8 cellular contexts compared by ENCODE assay signal in genomic region chr1:153978274-153978909, GRCh38. TPM values are rescaled to one million over a fixed set of nuclear protein-coding genes. Genes with fewer than 3 reads are reported as not detected.
DNase-seq lines count a peak whose midpoint lies in the region; ATAC-seq, FAIRE-seq and TF ChIP-seq lines count a peak whose summit lies in the region.

No MANE protein-coding gene starts in this region.

- no peak for TF ChIP-seq EP300 in K562 (IDR thresholded peaks at IDR 0.05; ENCODE audit: low read length)

- POLR2A ChIA-PET in K562 (lab: Yijun Ruan, JAX) = interaction anchor here (0.6 to 7.1 kb wide), 19 partner anchors 8 to 306 kb away, joined by 3 to 104 read pairs (median 5); partner anchors contain the start of genes CREB3L4, CRTC2, DENND4B and RAB13

- no peak for DNase-seq in right atrium auricular region (ENCODE audit: low spot score)
- DNase-seq in left cardiac atrium = no peak
- peak in 1 of 4 experiments; percentile 63 for DNase-seq in K562 (ENCODE audit: extremely low read depth in 1 of 4, low spot score in 3 of 4)
- DNase-seq in vagina (ENCODE audit: extremely low spot score in 2 of 2) = no peak
- DNase-seq in amygdala (lab: John Stamatoyannopoulos, UW) = no peak
- no peak for DNase-seq in mucosa of gallbladder (ENCODE audit: low spot score)

- no peak for TF ChIP-seq RAD21 in K562 (CRISPR knock-in tag; conservative IDR thresholded peaks at IDR 0.05 in 1 of 2, IDR thresholded peaks at IDR 0.05 in 1 of 2)

- H3K79me2 ChIP-seq in K562 (ENCODE audit: control insufficient read depth, insufficient read depth, low read length) = peaks cover 42% of the 10 kb centered on the region

- H3K27me3 ChIP-seq in right atrium auricular region = no peaks in the 10 kb centered on the region
- no peaks in the 10 kb centered on the region for H3K27me3 ChIP-seq in K562 (ENCODE audit: control insufficient read depth in 2 of 2, insufficient read depth in 2 of 2, low read length in 2 of 2)
- no peaks in the 10 kb centered on the region for H3K27me3 ChIP-seq in vagina

- TF ChIP-seq POLR2A in K562 (conservative IDR thresholded peaks at IDR 0.05) (no peak), vagina (IDR thresholded peaks at IDR 0.05) (no peak)

- no peaks in the 10 kb centered on the region for H4K20me1 ChIP-seq in K562 (replicated peaks; ENCODE audit: control insufficient read depth, insufficient read depth, low read length)

- 1% methylated on average over 9 of the region's 9 CpGs for WGBS in K562 (ENCODE audit: insufficient coverage, low coverage, missing lambda C conversion rate)
- 85 to 92% methylated on average over 8 of the region's 9 CpGs for WGBS in mesodermal cell (ENCODE audit: insufficient coverage in 2 of 2), 2 experiments

- no peaks in the 10 kb centered on the region for H3K9me1 ChIP-seq in K562 (ENCODE audit: control insufficient read depth, insufficient read depth, low read length)

- CTCF ChIA-PET in K562 (lab: Yijun Ruan, JAX; ENCODE audit: low intra/inter-chr PET ratio) = no interaction called here

- H3K4me2 ChIP-seq in K562 (ENCODE audit: insufficient read depth, low read length) = peak overlapping the region; percentile 99

- H3K36me3 ChIP-seq in right atrium auricular region (peaks cover 27% of the 10 kb centered on the region), K562 (ENCODE audit: control insufficient read depth, insufficient read depth, low read length) (peaks cover 45% of the 10 kb centered on the region), mesodermal cell (ENCODE audit: control insufficient read depth, insufficient read depth, low read length) (peaks cover 74% of the 10 kb centered on the region), vagina (peaks cover 0 to 60% of the 10 kb centered on the region in 2 donors)

- TF ChIP-seq CTCF in right atrium auricular region (IDR thresholded peaks at IDR 0.05) (no peak), K562 (IDR thresholded peaks at IDR 0.05 in 2 of 3, conservative IDR thresholded peaks at IDR 0.05 in 1 of 3; ENCODE audit: insufficient read depth in 2 of 3, low read depth in 1 of 3, low read length in 3 of 3) (no peak), vagina (IDR thresholded peaks at IDR 0.05) (no peak)

- BruUV-seq in K562 (replicated peaks; lab: Mats Ljungman, UMichigan) = no TSS peak

- H3K4me1 ChIP-seq in right atrium auricular region (peaks cover 0 to 23% of the 10 kb centered on the region in 2 donors), K562 (replicated peaks in 1 of 2; ENCODE audit: control insufficient read depth in 2 of 2, insufficient read depth in 2 of 2, low read length in 2 of 2) (peaks cover 13 to 19% of the 10 kb centered on the region in 2 experiments; a peak in 4 of 5 replicates), mesodermal cell (ENCODE audit: control insufficient read depth, insufficient read depth, low read length, poor library complexity, severe bottlenecking) (peaks cover 6% of the 10 kb centered on the region), vagina (peaks cover 19% of the 10 kb centered on the region)

- no peaks in the 10 kb centered on the region for H3K9me3 ChIP-seq in right atrium auricular region
- no peaks in the 10 kb centered on the region for H3K9me3 ChIP-seq in K562 (replicated peaks; ENCODE audit: control insufficient read depth, insufficient read depth, low read depth, low read length)
- H3K9me3 ChIP-seq in mesodermal cell (ENCODE audit: control insufficient read depth, low read length) = no peaks in the 10 kb centered on the region
- H3K9me3 ChIP-seq in vagina = no peaks in the 10 kb centered on the region

- H3K4me3 ChIP-seq in right atrium auricular region (peak overlapping the region; percentile 93 to 98), K562 (peak overlapping the region; percentile 84), mesodermal cell (ENCODE audit: extremely low read depth, insufficient read depth, low read length, poor library complexity, severe bottlenecking) (peak overlapping the region; percentile 86), vagina (peak overlapping the region; percentile 81 to 93)

- FAIRE-seq in K562 (lab: Jason Lieb, UNC) = peak; percentile 81

- ATAC-seq in left cardiac atrium (no peak), K562 (peak; percentile 38), HG03442 (IDR thresholded peaks at IDR 0.05; ENCODE audit: unreplicated experiment) (no peak)

- H3K9ac ChIP-seq in K562 (ENCODE audit: insufficient read depth in 1 of 2, low read depth in 2 of 2, low read length in 2 of 2) = peak overlapping the region; percentile 69 to 98

- peak overlapping the region; percentile 89 for H2AFZ ChIP-seq in K562 (ENCODE audit: low read depth, low read length)

- H3K27ac ChIP-seq in right atrium auricular region (peak overlapping the region; percentile 94 to 96), K562 (ENCODE audit: extremely low read depth, low read depth, low read length) (peak overlapping the region; percentile 91), mesodermal cell (ENCODE audit: low read depth, low read length, severe bottlenecking) (peak overlapping the region; percentile 45), vagina (peak overlapping the region; percentile 92)

- in situ Hi-C loops in K562 (cut with MboI) = no loop called here

- intact Hi-C loops in left cardiac atrium (cut with DNase I) = loop anchor here in 1 of 2 donors (5.0 kb wide), 1 partner anchor 161 kb away; no protein-coding TSS in a partner anchor
- intact Hi-C loops in K562 (cut with micrococcal nuclease) = loop anchor here (2.0 kb wide), 1 partner anchor 56 kb away; the partner anchor contains the start of gene GATAD2B
- intact Hi-C loops in vagina (cut with DNase I) = no loop called here

RNA-seq across cellular contexts. Expression of gene JTB, which starts 0.9 kb away (rescaled TPM):
- total RNA-seq in right atrium auricular region (100 to 1,000 TPM; 168 to 248 TPM), left cardiac atrium (100 to 1,000 TPM in 1 of 2 donors, 10 to 100 TPM in 1; 89.6 to 102 TPM), K562 (2014; rRNA removed) (284 and 308 TPM in 2 replicates), K562 (2014; rRNA removed; fragmentation: Illumina TruSeq; extraction: Trizol) (151 and 152 TPM in 2 replicates), K562 (2015; rRNA removed; fragmentation: Illumina TruSeq; extraction: Trizol) (125 and 131 TPM in 2 replicates), K562 (2021) (210 and 231 TPM in 2 replicates), vagina (194 TPM), mucosa of gallbladder (144 TPM)
- 85.7 and 116 TPM in 2 replicates for total RNA-seq in K562 (2011; cell fraction: chromatin; rRNA removed; ENCODE audit: low replicate concordance)
- total RNA-seq in K562 (2011; cell fraction: nucleolus; rRNA removed) = 157 and 164 TPM in 2 replicates
- 138 and 163 TPM in 2 replicates for total RNA-seq in K562 (2011; cell fraction: nucleoplasm; rRNA removed)
- polyA plus RNA-seq in K562 (2011; rRNA removed) (214 and 229 TPM in 2 replicates), K562 (2014; fragmentation: Illumina TruSeq; extraction: Trizol) (108 and 134 TPM in 2 replicates), K562 (2014; fragmentation: Nextera tagmentation; extraction: Ambion mirVana) (10 to 100 TPM; 24.7 to 36.7 TPM), K562 (2014; rRNA removed) (263 and 286 TPM in 2 replicates)
- polyA plus RNA-seq in K562 (2011; cell fraction: cytosol; rRNA removed) = 262 and 324 TPM in 2 replicates
- 188 and 255 TPM in 2 replicates for polyA plus RNA-seq in K562 (2011; cell fraction: nucleus; rRNA removed)
- 144 and 178 TPM in 2 replicates for polyA plus RNA-seq in K562 (2012)
- polyA minus RNA-seq in K562 (2011; rRNA and poly(A)+ RNA removed) = 63.0 and 69.5 TPM in 2 replicates
- 53.1 and 69.1 TPM in 2 replicates for polyA minus RNA-seq in K562 (2011; cell fraction: cytosol; rRNA and poly(A)+ RNA removed)
- polyA minus RNA-seq in K562 (2011; cell fraction: nucleus; rRNA and poly(A)+ RNA removed) = 32.9 and 38.3 TPM in 2 replicates
- 87.8 TPM for polyA plus RNA-seq in mesodermal cell (2013, experiment 1 of 2)
- polyA plus RNA-seq in mesodermal cell (2013, experiment 2 of 2) = 71.9 TPM

RNA-seq across cellular contexts. Expression of gene RAB13, which starts 7.7 kb away (rescaled TPM):
- total RNA-seq in right atrium auricular region (10 to 100 TPM; 25.7 to 34.8 TPM), left cardiac atrium (10 to 100 TPM; 72.1 to 77.5 TPM), K562 (2014; rRNA removed) (29.0 and 32.3 TPM in 2 replicates), K562 (2014; rRNA removed; fragmentation: Illumina TruSeq; extraction: Trizol) (33.5 and 37.2 TPM in 2 replicates), K562 (2015; rRNA removed; fragmentation: Illumina TruSeq; extraction: Trizol) (37.2 and 39.8 TPM in 2 replicates), K562 (2021) (53.4 and 66.2 TPM in 2 replicates), vagina (49.8 TPM), mucosa of gallbladder (112 TPM)
- 18.1 and 19.7 TPM in 2 replicates for total RNA-seq in K562 (2011; cell fraction: chromatin; rRNA removed; ENCODE audit: low replicate concordance)
- 11.4 and 14.2 TPM in 2 replicates for total RNA-seq in K562 (2011; cell fraction: nucleolus; rRNA removed)
- 15.5 and 25.3 TPM in 2 replicates for total RNA-seq in K562 (2011; cell fraction: nucleoplasm; rRNA removed)
- polyA plus RNA-seq in K562 (2011; rRNA removed) (42.2 and 62.0 TPM in 2 replicates), K562 (2014; fragmentation: Illumina TruSeq; extraction: Trizol) (91.4 and 100 TPM in 2 replicates), K562 (2014; fragmentation: Nextera tagmentation; extraction: Ambion mirVana) (10 to 100 TPM; 22.3 to 28.6 TPM), K562 (2014; rRNA removed) (68.4 and 80.2 TPM in 2 replicates)
- polyA plus RNA-seq in K562 (2011; cell fraction: cytosol; rRNA removed) = 34.9 and 37.6 TPM in 2 replicates
- 16.6 and 18.3 TPM in 2 replicates for polyA plus RNA-seq in K562 (2011; cell fraction: nucleus; rRNA removed)
- 146 and 152 TPM in 2 replicates for polyA plus RNA-seq in K562 (2012)
- 47.3 and 54.9 TPM in 2 replicates for polyA minus RNA-seq in K562 (2011; rRNA and poly(A)+ RNA removed)
- 20.3 and 21.0 TPM in 2 replicates for polyA minus RNA-seq in K562 (2011; cell fraction: cytosol; rRNA and poly(A)+ RNA removed)
- polyA minus RNA-seq in K562 (2011; cell fraction: nucleus; rRNA and poly(A)+ RNA removed) = 7.7 and 10.7 TPM in 2 replicates
- polyA plus RNA-seq in mesodermal cell (2013, experiment 1 of 2) = 184 TPM
- polyA plus RNA-seq in mesodermal cell (2013, experiment 2 of 2) = 169 TPM

RNA-seq across cellular contexts. Expression of gene CREB3L4, which starts 10.7 kb away (rescaled TPM):
- 1 to 10 TPM; 4.9 to 5.6 TPM for total RNA-seq in right atrium auricular region
- 1 to 10 TPM; 3.4 to 5.7 TPM for total RNA-seq in left cardiac atrium
- 34.5 and 62.3 TPM in 2 replicates for total RNA-seq in K562 (2011; cell fraction: chromatin; rRNA removed; ENCODE audit: low replicate concordance)
- total RNA-seq in K562 (2011; cell fraction: nucleolus; rRNA removed) = 45.7 and 50.8 TPM in 2 replicates
- total RNA-seq in K562 (2011; cell fraction: nucleoplasm; rRNA removed) = 31.9 and 42.5 TPM in 2 replicates
- 13.5 and 13.9 TPM in 2 replicates for total RNA-seq in K562 (2014; rRNA removed)
- 10.7 and 11.3 TPM in 2 replicates for total RNA-seq in K562 (2014; rRNA removed; fragmentation: Illumina TruSeq; extraction: Trizol)
- total RNA-seq in K562 (2015; rRNA removed; fragmentation: Illumina TruSeq; extraction: Trizol) = 9.6 and 9.9 TPM in 2 replicates
- 11.1 and 12.7 TPM in 2 replicates for total RNA-seq in K562 (2021)
- polyA plus RNA-seq in K562 (2011; rRNA removed) = 18.6 and 23.7 TPM in 2 replicates
- polyA plus RNA-seq in K562 (2011; cell fraction: cytosol; rRNA removed) = 22.6 and 23.0 TPM in 2 replicates
- 62.9 and 71.1 TPM in 2 replicates for polyA plus RNA-seq in K562 (2011; cell fraction: nucleus; rRNA removed)
- 10.1 and 29.4 TPM in 2 replicates for polyA plus RNA-seq in K562 (2012)
- 13.9 and 14.3 TPM in 2 replicates for polyA plus RNA-seq in K562 (2014; fragmentation: Illumina TruSeq; extraction: Trizol)
- 10 to 100 TPM; 13.3 to 17.2 TPM for polyA plus RNA-seq in K562 (2014; fragmentation: Nextera tagmentation; extraction: Ambion mirVana)
- 16.6 and 17.7 TPM in 2 replicates for polyA plus RNA-seq in K562 (2014; rRNA removed)
- 15.3 and 15.8 TPM in 2 replicates for polyA minus RNA-seq in K562 (2011; rRNA and poly(A)+ RNA removed)
- 8.3 and 8.4 TPM in 2 replicates for polyA minus RNA-seq in K562 (2011; cell fraction: cytosol; rRNA and poly(A)+ RNA removed)
- 13.9 and 19.8 TPM in 2 replicates for polyA minus RNA-seq in K562 (2011; cell fraction: nucleus; rRNA and poly(A)+ RNA removed)
- 19.5 TPM for polyA plus RNA-seq in mesodermal cell (2013, experiment 1 of 2)
- polyA plus RNA-seq in mesodermal cell (2013, experiment 2 of 2) = 17.7 TPM
- 15.2 TPM for total RNA-seq in vagina
- total RNA-seq in mucosa of gallbladder = 18.5 TPM

RNA-seq across cellular contexts. Expression of gene RPS27, which starts 12.2 kb away (rescaled TPM):
- total RNA-seq in right atrium auricular region = 1,000 to 10,000 TPM in 1 of 2 donors, 100 to 1,000 TPM in 1; 709 to 1,582 TPM
- total RNA-seq in left cardiac atrium = 1,000 to 10,000 TPM in 1 of 2 donors, 100 to 1,000 TPM in 1; 949 to 1,289 TPM
- total RNA-seq in K562 (2011; cell fraction: chromatin; rRNA removed; ENCODE audit: low replicate concordance) = 416 and 654 TPM in 2 replicates
- total RNA-seq in K562 (2011; cell fraction: nucleolus; rRNA removed) = 1,097 and 1,212 TPM in 2 replicates
- 1,445 and 2,827 TPM in 2 replicates for total RNA-seq in K562 (2011; cell fraction: nucleoplasm; rRNA removed)
- 2,623 and 3,670 TPM in 2 replicates for total RNA-seq in K562 (2014; rRNA removed)
- total RNA-seq in K562 (2014; rRNA removed; fragmentation: Illumina TruSeq; extraction: Trizol) = 9,218 and 10,330 TPM in 2 replicates
- 6,260 and 6,706 TPM in 2 replicates for total RNA-seq in K562 (2015; rRNA removed; fragmentation: Illumina TruSeq; extraction: Trizol)
- 2,091 and 2,307 TPM in 2 replicates for total RNA-seq in K562 (2021)
- polyA plus RNA-seq in K562 (2011; rRNA removed) = 9,377 and 10,263 TPM in 2 replicates
- polyA plus RNA-seq in K562 (2011; cell fraction: cytosol; rRNA removed) = 4,075 and 4,977 TPM in 2 replicates
- 2,986 and 4,801 TPM in 2 replicates for polyA plus RNA-seq in K562 (2011; cell fraction: nucleus; rRNA removed)
- 8,193 and 8,500 TPM in 2 replicates for polyA plus RNA-seq in K562 (2012)
- 9,201 and 9,484 TPM in 2 replicates for polyA plus RNA-seq in K562 (2014; fragmentation: Illumina TruSeq; extraction: Trizol)
- polyA plus RNA-seq in K562 (2014; fragmentation: Nextera tagmentation; extraction: Ambion mirVana) = 1,000 to 10,000 TPM; 6,302 to 8,843 TPM
- polyA plus RNA-seq in K562 (2014; rRNA removed) = 6,001 and 6,844 TPM in 2 replicates
- polyA minus RNA-seq in K562 (2011; rRNA and poly(A)+ RNA removed) = 764 and 943 TPM in 2 replicates
- 469 and 481 TPM in 2 replicates for polyA minus RNA-seq in K562 (2011; cell fraction: cytosol; rRNA and poly(A)+ RNA removed)
- polyA minus RNA-seq in K562 (2011; cell fraction: nucleus; rRNA and poly(A)+ RNA removed) = 274 and 543 TPM in 2 replicates
- 7,748 TPM for polyA plus RNA-seq in mesodermal cell (2013, experiment 1 of 2)
- polyA plus RNA-seq in mesodermal cell (2013, experiment 2 of 2) = 6,762 TPM
- total RNA-seq in vagina = 1,771 TPM
- 1,416 TPM for total RNA-seq in mucosa of gallbladder

RNA-seq across cellular contexts. Expression of gene SLC39A1, which starts 15.1 kb away (rescaled TPM):
- 10 to 100 TPM; 56.7 to 95.4 TPM for total RNA-seq in right atrium auricular region
- total RNA-seq in left cardiac atrium = 10 to 100 TPM; 63.2 to 77.6 TPM
- total RNA-seq in K562 (2011; cell fraction: chromatin; rRNA removed; ENCODE audit: low replicate concordance) = 31.6 and 67.2 TPM in 2 replicates
- 106 and 118 TPM in 2 replicates for total RNA-seq in K562 (2011; cell fraction: nucleolus; rRNA removed)
- total RNA-seq in K562 (2011; cell fraction: nucleoplasm; rRNA removed) = 87.4 and 103 TPM in 2 replicates
- total RNA-seq in K562 (2014; rRNA removed) = 81.1 and 88.3 TPM in 2 replicates
- total RNA-seq in K562 (2014; rRNA removed; fragmentation: Illumina TruSeq; extraction: Trizol) = 43.0 and 45.3 TPM in 2 replicates
- total RNA-seq in K562 (2015; rRNA removed; fragmentation: Illumina TruSeq; extraction: Trizol) = 62.5 and 62.7 TPM in 2 replicates
- total RNA-seq in K562 (2021) = 70.2 and 70.6 TPM in 2 replicates
- 52.9 and 61.3 TPM in 2 replicates for polyA plus RNA-seq in K562 (2011; rRNA removed)
- 98.7 and 108 TPM in 2 replicates for polyA plus RNA-seq in K562 (2011; cell fraction: cytosol; rRNA removed)
- polyA plus RNA-seq in K562 (2011; cell fraction: nucleus; rRNA removed) = 34.7 and 36.6 TPM in 2 replicates
- polyA plus RNA-seq in K562 (2012) = 65.9 and 66.7 TPM in 2 replicates
- 72.8 and 84.3 TPM in 2 replicates for polyA plus RNA-seq in K562 (2014; fragmentation: Illumina TruSeq; extraction: Trizol)
- 10 to 100 TPM in 1 of 2 experiments, 1 to 10 TPM in 1; 9.9 to 12.9 TPM for polyA plus RNA-seq in K562 (2014; fragmentation: Nextera tagmentation; extraction: Ambion mirVana)
- polyA plus RNA-seq in K562 (2014; rRNA removed) = 69.5 and 76.1 TPM in 2 replicates
- polyA minus RNA-seq in K562 (2011; rRNA and poly(A)+ RNA removed) = 43.9 and 46.0 TPM in 2 replicates
- 37.1 and 42.1 TPM in 2 replicates for polyA minus RNA-seq in K562 (2011; cell fraction: cytosol; rRNA and poly(A)+ RNA removed)
- polyA minus RNA-seq in K562 (2011; cell fraction: nucleus; rRNA and poly(A)+ RNA removed) = 15.1 and 25.0 TPM in 2 replicates
- 108 TPM for polyA plus RNA-seq in mesodermal cell (2013, experiment 1 of 2)
- 91.0 TPM for polyA plus RNA-seq in mesodermal cell (2013, experiment 2 of 2)
- 77.8 TPM for total RNA-seq in vagina
- 119 TPM for total RNA-seq in mucosa of gallbladder

Comparison
In these comparisons a context has a peak if more than half of its experiments do, and no peak if none do; other contexts are left out.
1. H3K27ac ChIP-seq: peak in every context shown above with its lines; median percentile 95 in right atrium auricular region; 92 in vagina; 91 in K562; 45 in mesodermal cell.